ENCODE assay signal across 2 cellular contexts in genomic region chr17:45127209-45127582, GRCh38.
TF ChIP-seq lines count a peak whose summit lies in the region.

No MANE protein-coding gene starts in this region.

TF ChIP-seq in SK-N-SH, 30 proteins besides CTCF, POLR2A, EP300 and RAD21 (continued from another document):
- TF ChIP-seq, protein P1, sequence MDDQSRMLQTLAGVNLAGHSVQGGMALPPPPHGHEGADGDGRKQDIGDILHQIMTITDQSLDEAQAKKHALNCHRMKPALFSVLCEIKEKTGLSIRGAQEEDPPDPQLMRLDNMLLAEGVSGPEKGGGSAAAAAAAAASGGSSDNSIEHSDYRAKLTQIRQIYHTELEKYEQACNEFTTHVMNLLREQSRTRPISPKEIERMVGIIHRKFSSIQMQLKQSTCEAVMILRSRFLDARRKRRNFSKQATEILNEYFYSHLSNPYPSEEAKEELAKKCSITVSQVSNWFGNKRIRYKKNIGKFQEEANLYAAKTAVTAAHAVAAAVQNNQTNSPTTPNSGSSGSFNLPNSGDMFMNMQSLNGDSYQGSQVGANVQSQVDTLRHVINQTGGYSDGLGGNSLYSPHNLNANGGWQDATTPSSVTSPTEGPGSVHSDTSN (IDR thresholded peaks at IDR 0.05), result no peak
- TF ChIP-seq RXRA (IDR thresholded peaks at IDR 0.05; ENCODE audit: borderline replicate concordance, low read depth), result no peak
- TF ChIP-seq NRF1 (IDR thresholded peaks at IDR 0.05; ENCODE audit: low read depth, low read length), result no peak
- no peak for TF ChIP-seq SIN3A (IDR thresholded peaks at IDR 0.05; ENCODE audit: borderline replicate concordance, low read depth, low read length)
- TF ChIP-seq, protein P2, sequence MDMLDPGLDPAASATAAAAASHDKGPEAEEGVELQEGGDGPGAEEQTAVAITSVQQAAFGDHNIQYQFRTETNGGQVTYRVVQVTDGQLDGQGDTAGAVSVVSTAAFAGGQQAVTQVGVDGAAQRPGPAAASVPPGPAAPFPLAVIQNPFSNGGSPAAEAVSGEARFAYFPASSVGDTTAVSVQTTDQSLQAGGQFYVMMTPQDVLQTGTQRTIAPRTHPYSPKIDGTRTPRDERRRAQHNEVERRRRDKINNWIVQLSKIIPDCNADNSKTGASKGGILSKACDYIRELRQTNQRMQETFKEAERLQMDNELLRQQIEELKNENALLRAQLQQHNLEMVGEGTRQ (IDR thresholded peaks at IDR 0.05; ENCODE audit: borderline replicate concordance, low read depth, low read length), result no peak
- TF ChIP-seq GATA2 (CRISPR knock-in tag; IDR thresholded peaks at IDR 0.05), result no peak; the same call in 1 of the 2 replicates
- no peak for TF ChIP-seq CHD2 (IDR thresholded peaks at IDR 0.05; ENCODE audit: low read length, partially characterized antibody)
- TF ChIP-seq JUND (IDR thresholded peaks at IDR 0.05), result no peak
- TF ChIP-seq RCOR1 (IDR thresholded peaks at IDR 0.05; ENCODE audit: low read length), result no peak
- TF ChIP-seq FOXM1 (IDR thresholded peaks at IDR 0.05; ENCODE audit: low read depth), result no peak
- no peak for TF ChIP-seq ELF1 (IDR thresholded peaks at IDR 0.05)

TF ChIP-seq in SK-N-SH treated with all-trans-retinoic acid at 6 μM for 48 hours, 23 proteins besides CTCF, POLR2A, EP300 and RAD21 (continued from another document):
- TF ChIP-seq, protein P3, sequence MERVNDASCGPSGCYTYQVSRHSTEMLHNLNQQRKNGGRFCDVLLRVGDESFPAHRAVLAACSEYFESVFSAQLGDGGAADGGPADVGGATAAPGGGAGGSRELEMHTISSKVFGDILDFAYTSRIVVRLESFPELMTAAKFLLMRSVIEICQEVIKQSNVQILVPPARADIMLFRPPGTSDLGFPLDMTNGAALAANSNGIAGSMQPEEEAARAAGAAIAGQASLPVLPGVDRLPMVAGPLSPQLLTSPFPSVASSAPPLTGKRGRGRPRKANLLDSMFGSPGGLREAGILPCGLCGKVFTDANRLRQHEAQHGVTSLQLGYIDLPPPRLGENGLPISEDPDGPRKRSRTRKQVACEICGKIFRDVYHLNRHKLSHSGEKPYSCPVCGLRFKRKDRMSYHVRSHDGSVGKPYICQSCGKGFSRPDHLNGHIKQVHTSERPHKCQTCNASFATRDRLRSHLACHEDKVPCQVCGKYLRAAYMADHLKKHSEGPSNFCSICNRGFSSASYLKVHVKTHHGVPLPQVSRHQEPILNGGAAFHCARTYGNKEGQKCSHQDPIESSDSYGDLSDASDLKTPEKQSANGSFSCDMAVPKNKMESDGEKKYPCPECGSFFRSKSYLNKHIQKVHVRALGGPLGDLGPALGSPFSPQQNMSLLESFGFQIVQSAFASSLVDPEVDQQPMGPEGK (CRISPR knock-in tag; IDR thresholded peaks at IDR 0.05; ENCODE audit: borderline replicate concordance), result no peak
- TF ChIP-seq ZFP3 (CRISPR knock-in tag; IDR thresholded peaks at IDR 0.05) (no peak), GLIS3 (CRISPR knock-in tag; IDR thresholded peaks at IDR 0.05) (no peak), TOX (CRISPR knock-in tag; IDR thresholded peaks at IDR 0.05; ENCODE audit: borderline replicate concordance) (no peak), CSRNP3 (CRISPR knock-in tag; IDR thresholded peaks at IDR 0.05) (no peak), ZNF70 (CRISPR knock-in tag; IDR thresholded peaks at IDR 0.05) (no peak), CSDC2 (CRISPR knock-in tag; IDR thresholded peaks at IDR 0.05) (no peak), ZNF8 (CRISPR knock-in tag; IDR thresholded peaks at IDR 0.05) (no peak), POU6F1 (CRISPR knock-in tag; IDR thresholded peaks at IDR 0.05; ENCODE audit: borderline replicate concordance, low read depth) (no peak), ZC3H10 (CRISPR knock-in tag; IDR thresholded peaks at IDR 0.05) (no peak), ISL1 (CRISPR knock-in tag; IDR thresholded peaks at IDR 0.05) (no peak), RARB (CRISPR knock-in tag; IDR thresholded peaks at IDR 0.05) (no peak), OSR1 (CRISPR knock-in tag; IDR thresholded peaks at IDR 0.05) (no peak), TSHZ2 (CRISPR knock-in tag; IDR thresholded peaks at IDR 0.05) (no peak), ZNF565 (CRISPR knock-in tag; conservative IDR thresholded peaks at IDR 0.05; ENCODE audit: low read depth) (no peak), ZFP30 (CRISPR knock-in tag; IDR thresholded peaks at IDR 0.05) (no peak), BACH2 (CRISPR knock-in tag; IDR thresholded peaks at IDR 0.05; ENCODE audit: borderline replicate concordance) (no peak)
- TF ChIP-seq, protein P4, sequence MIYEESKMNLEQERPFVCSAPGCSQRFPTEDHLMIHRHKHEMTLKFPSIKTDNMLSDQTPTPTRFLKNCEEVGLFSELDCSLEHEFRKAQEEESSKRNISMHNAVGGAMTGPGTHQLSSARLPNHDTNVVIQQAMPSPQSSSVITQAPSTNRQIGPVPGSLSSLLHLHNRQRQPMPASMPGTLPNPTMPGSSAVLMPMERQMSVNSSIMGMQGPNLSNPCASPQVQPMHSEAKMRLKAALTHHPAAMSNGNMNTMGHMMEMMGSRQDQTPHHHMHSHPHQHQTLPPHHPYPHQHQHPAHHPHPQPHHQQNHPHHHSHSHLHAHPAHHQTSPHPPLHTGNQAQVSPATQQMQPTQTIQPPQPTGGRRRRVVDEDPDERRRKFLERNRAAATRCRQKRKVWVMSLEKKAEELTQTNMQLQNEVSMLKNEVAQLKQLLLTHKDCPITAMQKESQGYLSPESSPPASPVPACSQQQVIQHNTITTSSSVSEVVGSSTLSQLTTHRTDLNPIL (CRISPR knock-in tag; IDR thresholded peaks at IDR 0.05; ENCODE audit: low read depth), result no peak
